Comparison of ENCODE assay signal across 17 cellular contexts in the genomic region with DNA sequence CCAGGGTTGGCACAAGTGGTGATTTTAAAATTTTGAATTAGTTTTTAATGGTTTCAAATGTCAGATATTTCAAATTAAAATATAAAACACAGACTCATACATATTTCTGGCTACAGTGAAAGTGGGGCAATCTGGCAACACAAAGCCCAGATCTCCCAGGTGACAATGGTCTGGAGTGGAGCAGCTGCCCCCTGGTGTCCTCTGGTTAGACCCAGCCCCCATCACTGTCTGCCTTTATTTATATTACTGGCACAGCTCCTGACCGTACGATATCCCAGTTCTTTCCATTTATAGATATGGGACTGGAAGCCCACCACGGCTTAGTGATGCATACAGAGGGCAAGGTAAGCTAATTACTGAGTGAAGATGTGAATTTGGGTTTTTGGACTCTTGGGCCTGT.
"Had no signal": no experiment of that assay in that cellular context is flagged by ENCODE, and none has a peak within 500 bp of the region (broad histone marks: within the 10 kb centered on the region; RNA-seq: fewer than 3 reads in every experiment).

No MANE protein-coding gene starts in this region.

- H3K27me3 ChIP-seq: heart left ventricle, sigmoid colon, thyroid gland, upper lobe of left lung, uterus had no signal

- H3K27me3 Mint-ChIP-seq: dendritic cell treated with granulocyte-macrophage colony-stimulating factor and Interleukin-4, amounts not matched to agents 40 ng/mL and 50 ng/mL, for 4 days had no signal

- H3K9me3 ChIP-seq: heart left ventricle, psoas muscle, sigmoid colon, thyroid gland, upper lobe of left lung, uterus had no signal

- ATAC-seq: heart left ventricle; left lobe of liver; naive thymus-derived CD4-positive, alpha-beta T cell; psoas muscle had no signal

- H3K4me1 ChIP-seq: psoas muscle, sigmoid colon, thyroid gland, upper lobe of left lung, uterus had no signal

- H3K4me3 Mint-ChIP-seq: dendritic cell treated with granulocyte-macrophage colony-stimulating factor and Interleukin-4, amounts not matched to agents 40 ng/mL and 50 ng/mL, for 4 days; naive thymus-derived CD4-positive, alpha-beta T cell; nephron progenitor cell had no signal

- H3K4me1 Mint-ChIP-seq: naive thymus-derived CD4-positive, alpha-beta T cell; nephron progenitor cell had no signal

- H3K4me3 ChIP-seq: heart left ventricle, psoas muscle, sigmoid colon, skin epidermis, thyroid gland, upper lobe of left lung, uterus had no signal

- DNase-seq: heart left ventricle; hippocampal formation; kidney glomerular epithelial cell; mammary epithelial cell; naive thymus-derived CD4-positive, alpha-beta T cell; nephron progenitor cell; psoas muscle; retina; sigmoid colon; stimulated activated CD4-positive, alpha-beta T cell treated with anti-CD3 and anti-CD28 coated beads, Interleukin-12 subunit alpha, Interleukin-12 subunit beta, amount 100 ng/mL, for 4 hours; stimulated activated naive CD4-positive, alpha-beta T cell treated with Interleukin-2 at 50 U/mL for 16 hours; thyroid gland; upper lobe of left lung; uterus had no signal

- H3K27ac Mint-ChIP-seq: dendritic cell treated with granulocyte-macrophage colony-stimulating factor and Interleukin-4, amounts not matched to agents 40 ng/mL and 50 ng/mL, for 4 days; naive thymus-derived CD4-positive, alpha-beta T cell; nephron progenitor cell had no signal

- H3K36me3 Mint-ChIP-seq: naive thymus-derived CD4-positive, alpha-beta T cell had no signal

- H3K36me3 ChIP-seq: heart left ventricle, sigmoid colon, thyroid gland, upper lobe of left lung, uterus had no signal

- H3K27ac ChIP-seq: heart left ventricle, psoas muscle, sigmoid colon, skin epidermis, thyroid gland, upper lobe of left lung, uterus had no signal

- H3K9me3 Mint-ChIP-seq: dendritic cell treated with granulocyte-macrophage colony-stimulating factor and Interleukin-4, amounts not matched to agents 40 ng/mL and 50 ng/mL, for 4 days; naive thymus-derived CD4-positive, alpha-beta T cell; nephron progenitor cell had no signal
